ENCODE assay signal across 20 cellular contexts in genomic region chr1:7375781-7376660, GRCh38.
DNase-seq lines count a peak whose midpoint lies in the region; ATAC-seq and TF ChIP-seq lines count a peak whose summit lies in the region.
"Had no signal": no experiment of that assay in that cellular context is flagged by ENCODE, and none has a peak within 500 bp of the region (broad histone marks: within the 10 kb centered on the region; RNA-seq: fewer than 3 reads in every experiment).

No MANE protein-coding gene starts in this region.

- H2BK15ac ChIP-seq in mesenchymal stem cell (ENCODE audit: low read depth, poor library complexity, severe bottlenecking) = peak overlapping the region; percentile 30

- H3K4me1 ChIP-seq in mesenchymal stem cell (ENCODE audit: control insufficient read depth, insufficient read depth, low read depth, low read length) = peaks cover 7% of the 10 kb centered on the region
- H3K4me1 ChIP-seq in testis = no peaks in the 10 kb centered on the region

- no peak overlapping the region for H2BK120ac ChIP-seq in mesenchymal stem cell (ENCODE audit: low read depth, low read length)

- H2AK5ac ChIP-seq in mesenchymal stem cell (ENCODE audit: low read length, severe bottlenecking) = no peak overlapping the region

- H3K36me3 ChIP-seq in mesenchymal stem cell (ENCODE audit: control insufficient read depth in 1 of 2, insufficient read depth in 2 of 2, low read depth in 1 of 2, low read length in 2 of 2) (no peaks in the 10 kb centered on the region), testis (ENCODE audit: low read depth, missing control alignments) (no peaks in the 10 kb centered on the region)
- H3K36me3 ChIP-seq: BLaER1 treated with 17β-estradiol and CSF1 and Interleukin-3, amounts not matched to agents 10 nM and 100 nM had no signal

- no peak overlapping the region for H3K23ac ChIP-seq in mesenchymal stem cell (ENCODE audit: low read length in 2 of 2)

- H2BK5ac ChIP-seq in mesenchymal stem cell (ENCODE audit: low read depth, low read length, poor library complexity, severe bottlenecking) = no peak overlapping the region

- no peak overlapping the region for H3K9ac ChIP-seq in mesenchymal stem cell (ENCODE audit: low read length)
- H3K9ac ChIP-seq: BLaER1 treated with 17β-estradiol and CSF1 and Interleukin-3, amounts not matched to agents 10 nM and 100 nM; GM23248; KMS-11 had no signal

- no peak overlapping the region for H3K4me3 ChIP-seq in mesenchymal stem cell (ENCODE audit: insufficient read depth in 1 of 2, low read depth in 1 of 2, low read length in 2 of 2)
- no peak overlapping the region for H3K4me3 ChIP-seq in testis
- H3K4me3 ChIP-seq: BLaER1 treated with 17β-estradiol and CSF1 and Interleukin-3, amounts not matched to agents 10 nM and 100 nM; GM23248; PC-9 had no signal

- no peak overlapping the region for H4K8ac ChIP-seq in mesenchymal stem cell (ENCODE audit: low read length)

- H3K27me3 ChIP-seq in mesenchymal stem cell (ENCODE audit: control insufficient read depth in 1 of 2, insufficient read depth in 1 of 2, low read length in 2 of 2) = peaks cover 0 to 19% of the 10 kb centered on the region in 2 experiments
- no peaks in the 10 kb centered on the region for H3K27me3 ChIP-seq in testis
- H3K27me3 ChIP-seq: BLaER1 treated with 17β-estradiol and CSF1 and Interleukin-3, amounts not matched to agents 10 nM and 100 nM had no signal

- no peak overlapping the region for H3K18ac ChIP-seq in mesenchymal stem cell (ENCODE audit: low read depth in 1 of 2, low read length in 2 of 2)

- no peak overlapping the region for H3K4ac ChIP-seq in mesenchymal stem cell (ENCODE audit: low read depth in 1 of 2, low read length in 2 of 2)

- no peaks in the 10 kb centered on the region for H3K9me3 ChIP-seq in mesenchymal stem cell (ENCODE audit: control insufficient read depth, low read length)
- H3K9me3 ChIP-seq in testis = no peaks in the 10 kb centered on the region
- H3K9me3 ChIP-seq: BLaER1 treated with 17β-estradiol and CSF1 and Interleukin-3, amounts not matched to agents 10 nM and 100 nM had no signal

- no peak for ATAC-seq in GM21528 (IDR thresholded peaks at IDR 0.05; ENCODE audit: low FRiP score, unreplicated experiment)
- ATAC-seq: HCT116, HepG2 had no signal

- DNase-seq in activated CD8-positive, alpha-beta memory T cell treated with anti-CD3 and anti-CD28 coated beads for 24 hours = peak; percentile 7
- DNase-seq in activated CD8-positive, alpha-beta memory T cell treated with anti-CD3 and anti-CD28 coated beads, Interleukin-2, amount 50 U/mL, for 4 hours = no peak
- DNase-seq in ecto neural progenitor cell (ENCODE audit: low spot score) (peak; percentile 19), mesenchymal stem cell (no peak), testis (peak; percentile 10), retina (no peak)
- no peak for DNase-seq in stimulated activated CD4-positive, alpha-beta T cell treated with anti-CD3 and anti-CD28 coated beads, Interleukin-2, amount 100 ng/mL, for 48 hours
- DNase-seq: CD8-positive, alpha-beta memory T cell; GM23248; NCI-H1048; NCI-H2081 treated with DMSO at 0.1 percent for 48 hours; NCI-H510A; NCI-H82; PC-9 had no signal

- H2BK12ac ChIP-seq in mesenchymal stem cell (ENCODE audit: low read length in 2 of 2) = no peak overlapping the region

- no peak overlapping the region for H3K4me2 ChIP-seq in mesenchymal stem cell (ENCODE audit: low read length, poor library complexity, severe bottlenecking)
- H3K4me2 ChIP-seq: BLaER1 treated with 17β-estradiol and CSF1 and Interleukin-3, amounts not matched to agents 10 nM and 100 nM; KMS-11; PC-9 had no signal

- no peak overlapping the region for H2AFZ ChIP-seq in mesenchymal stem cell (ENCODE audit: low read depth, low read length)
- H2AFZ ChIP-seq: GM23248, PC-9 had no signal

- no peak overlapping the region for H4K91ac ChIP-seq in mesenchymal stem cell (ENCODE audit: low read length)

- H3K79me1 ChIP-seq in mesenchymal stem cell (replicated peaks; ENCODE audit: low read length, poor library complexity, severe bottlenecking) = no peaks in the 10 kb centered on the region

- H3K14ac ChIP-seq in mesenchymal stem cell (ENCODE audit: low read length in 2 of 2) = peak overlapping the region in 1 of 2 experiments; percentile 5

- 91% methylated on average over 9 of the region's 9 CpGs for WGBS in mesenchymal stem cell
- WGBS in testis, 2 donors = 83 to 85% methylated on average over 7 to 9 of the region's 9 CpGs

- no peak for TF ChIP-seq POLR2A in testis (IDR thresholded peaks at IDR 0.05)

- no peak for TF ChIP-seq CTCF in testis (IDR thresholded peaks at IDR 0.05)

- intact Hi-C loops in testis (cut with DNase I; ENCODE audit: low total_unique reads) = no loop called here

- H3K27ac ChIP-seq in mesenchymal stem cell (ENCODE audit: low read length, poor library complexity, severe bottlenecking) = no peak overlapping the region
- H3K27ac ChIP-seq in testis = no peak overlapping the region
- H3K27ac ChIP-seq: 22Rv1; BLaER1 treated with 17β-estradiol and CSF1 and Interleukin-3, amounts not matched to agents 10 nM and 100 nM; GM23248; KMS-11; PC-9 had no signal

Comparison
In these comparisons a context has a peak if more than half of its experiments do, and no peak if none do; other contexts are left out.
1. DNase-seq: peak in activated CD8-positive, alpha-beta memory T cell treated with anti-CD3 and anti-CD28 coated beads for 24 hours (single experiment), ecto neural progenitor cell (single experiment) and testis (single experiment); none in activated CD8-positive, alpha-beta memory T cell treated with anti-CD3 and anti-CD28 coated beads, Interleukin-2, amount 50 U/mL, for 4 hours (single experiment), mesenchymal stem cell (single experiment), stimulated activated CD4-positive, alpha-beta T cell treated with anti-CD3 and anti-CD28 coated beads, Interleukin-2, amount 100 ng/mL, for 48 hours (0 of 2) and retina (single experiment).